In genomic region chr6:161232467-161232866, GRCh38 we compare ENCODE assay signal across 25 cellular contexts.
"Had no signal": no experiment of that assay in that cellular context is flagged by ENCODE, and none has a peak within 500 bp of the region (broad histone marks: within the 10 kb centered on the region; RNA-seq: fewer than 3 reads in every experiment).

No MANE protein-coding gene starts in this region.

- ATAC-seq: heart right ventricle, left lung, lower lobe of right lung, natural killer cell, psoas muscle, T-cell had no signal

- H3K27me3 ChIP-seq: ascending aorta, brain microvascular endothelial cell, esophagus squamous epithelium, heart right ventricle, left lung, vagina had no signal

- H3K9me3 Mint-ChIP-seq: activated naive CD4-positive, alpha-beta T cell treated with anti-CD3 and anti-CD28 coated beads for 36 hours; activated naive CD8-positive, alpha-beta T cell treated with anti-CD3 and anti-CD28 coated beads, Interleukin-2, amount 10 ng/mL, durations not matched to agents 7 days and 5 days; natural killer cell; T-cell; T-helper 2 cell treated with Interferon-gamma antibody and Interleukin-4, amounts not matched to agents 5 μg/mL and 100 μg/mL, for 36 hours; type B pancreatic cell had no signal

- DNase-seq: activated CD4-positive, alpha-beta T cell treated with anti-CD3 and anti-CD28 coated beads for 4 hours; activated CD4-positive, alpha-beta T cell treated with anti-CD3 and anti-CD28 coated beads, Interleukin-2, amount 50 U/mL, for 4 hours; activated effector memory CD4-positive, alpha-beta T cell treated with anti-CD3 and anti-CD28 coated beads, Interleukin-2, amount 50 U/mL, for 16 hours; activated naive CD4-positive, alpha-beta T cell treated with anti-CD3 and anti-CD28 coated beads for 36 hours; activated naive CD8-positive, alpha-beta T cell treated with anti-CD3 and anti-CD28 coated beads, Interleukin-2, amount 10 ng/mL, durations not matched to agents 7 days and 5 days; brain microvascular endothelial cell; cortex of kidney; esophagus squamous epithelium; foreskin melanocyte; heart right ventricle; kidney glomerular epithelial cell; left lung; lower lobe of right lung; mesendoderm; natural killer cell; nucleus accumbens; psoas muscle; stimulated activated naive CD4-positive, alpha-beta T cell; T-cell had no signal

- H3K27me3 Mint-ChIP-seq: activated naive CD8-positive, alpha-beta T cell treated with anti-CD3 and anti-CD28 coated beads, Interleukin-2, amount 10 ng/mL, durations not matched to agents 7 days and 5 days; T-cell; type B pancreatic cell had no signal

- H3K9ac ChIP-seq: parathyroid adenoma had no signal

- H3K36me3 ChIP-seq: esophagus squamous epithelium, left lung, lower lobe of right lung, thoracic aorta, vagina had no signal

- H3K4me1 ChIP-seq: parathyroid adenoma, psoas muscle had no signal

- H2AFZ ChIP-seq: parathyroid adenoma had no signal

- H3K4me3 ChIP-seq: ascending aorta, esophagus squamous epithelium, heart right ventricle, left lung, lower lobe of right lung, psoas muscle, thoracic aorta, vagina had no signal

- H3K27ac ChIP-seq: ascending aorta, brain microvascular endothelial cell, esophagus squamous epithelium, heart right ventricle, left lung, lower lobe of right lung, parathyroid adenoma, psoas muscle, thoracic aorta, vagina had no signal

- H3K9me3 ChIP-seq: ascending aorta, esophagus squamous epithelium, heart right ventricle, left lung, lower lobe of right lung, psoas muscle, thoracic aorta, vagina had no signal

- H3K4me3 Mint-ChIP-seq: activated naive CD4-positive, alpha-beta T cell treated with anti-CD3 and anti-CD28 coated beads for 36 hours; activated naive CD8-positive, alpha-beta T cell treated with anti-CD3 and anti-CD28 coated beads, Interleukin-2, amount 10 ng/mL, durations not matched to agents 7 days and 5 days; natural killer cell; T-cell; T-helper 2 cell treated with Interferon-gamma antibody and Interleukin-4, amounts not matched to agents 5 μg/mL and 100 μg/mL, for 36 hours; type B pancreatic cell had no signal

- H3K27ac Mint-ChIP-seq: activated naive CD4-positive, alpha-beta T cell treated with anti-CD3 and anti-CD28 coated beads for 36 hours; activated naive CD8-positive, alpha-beta T cell treated with anti-CD3 and anti-CD28 coated beads, Interleukin-2, amount 10 ng/mL, durations not matched to agents 7 days and 5 days; natural killer cell; T-cell; T-helper 2 cell treated with Interferon-gamma antibody and Interleukin-4, amounts not matched to agents 5 μg/mL and 100 μg/mL, for 36 hours; type B pancreatic cell had no signal

- H3K79me2 ChIP-seq: parathyroid adenoma had no signal
